Comparison of ENCODE assay signal across 8 cellular contexts in genomic region chrX:149540621-149541520, GRCh38. TPM values are rescaled to one million over a fixed set of nuclear protein-coding genes. Genes with fewer than 3 reads are reported as not detected.
DNase-seq lines count a peak whose midpoint lies in the region; ATAC-seq and TF ChIP-seq lines count a peak whose summit lies in the region.

Gene EOLA1 (plus strand): TSS chrX:149541012. CDS start chrX:149545631, 4,619 bp downstream.

- H3K4me3 Mint-ChIP-seq in activated T-helper 2 cell treated with anti-CD3 and anti-CD28 coated beads, Interferon-gamma antibody, Interleukin-2, Interleukin-4, amounts not matched to agents 10 μg/mL and 5 μg/mL and 100 μg/mL, durations not matched to agents 14 hours and 24 hours and 36 hours (ENCODE audit: low read depth): peak within 1 kb of the TSS; percentile 99
- peak within 1 kb of the TSS; percentile 89 for H3K4me3 Mint-ChIP-seq in nephron progenitor cell
- H3K4me3 Mint-ChIP-seq in stimulated activated naive CD8-positive, alpha-beta T cell treated with anti-CD3 and anti-CD28 coated beads, Interleukin-15, Interleukin-2, amounts not matched to agents 100 ng/mL and 50 ng/mL, for 24 hours: peak within 1 kb of the TSS; percentile 83

- no peaks in the 10 kb centered on the region for H3K4me1 ChIP-seq in RWPE2 (ENCODE audit: insufficient read depth, poor library complexity, severe bottlenecking)

- H3K27ac ChIP-seq in RWPE2 (ENCODE audit: poor library complexity, severe bottlenecking): peak within 1 kb of the TSS; percentile 62

- peak within 1 kb of the TSS; percentile 100 for H3K27ac Mint-ChIP-seq in activated T-helper 2 cell treated with anti-CD3 and anti-CD28 coated beads, Interferon-gamma antibody, Interleukin-2, Interleukin-4, amounts not matched to agents 10 μg/mL and 5 μg/mL and 100 μg/mL, durations not matched to agents 14 hours and 24 hours and 36 hours
- peak within 1 kb of the TSS; percentile 100 for H3K27ac Mint-ChIP-seq in nephron progenitor cell
- peak within 1 kb of the TSS; percentile 98 for H3K27ac Mint-ChIP-seq in stimulated activated naive CD8-positive, alpha-beta T cell treated with anti-CD3 and anti-CD28 coated beads, Interleukin-15, Interleukin-2, amounts not matched to agents 100 ng/mL and 50 ng/mL, for 24 hours

- TF ChIP-seq CTCF in LNCaP clone FGC (IDR thresholded peaks at IDR 0.05; ENCODE audit: control insufficient read depth, extremely low read depth, insufficient read depth): no peak
- no peak for TF ChIP-seq CTCF in RWPE2 (IDR thresholded peaks at IDR 0.05; ENCODE audit: poor library complexity, severe bottlenecking)
- TF ChIP-seq CTCF in fibroblast of pulmonary artery (IDR thresholded peaks at IDR 0.05; ENCODE audit: low read length, missing control alignments): no peak
- no peak for TF ChIP-seq CTCF in nephron progenitor cell (IDR thresholded peaks at IDR 0.05)

- peaks cover 4% of the 10 kb centered on the region for H3K4me1 Mint-ChIP-seq in activated T-helper 2 cell treated with anti-CD3 and anti-CD28 coated beads, Interferon-gamma antibody, Interleukin-2, Interleukin-4, amounts not matched to agents 10 μg/mL and 5 μg/mL and 100 μg/mL, durations not matched to agents 14 hours and 24 hours and 36 hours (ENCODE audit: low read depth)
- peaks cover 15% of the 10 kb centered on the region for H3K4me1 Mint-ChIP-seq in nephron progenitor cell
- H3K4me1 Mint-ChIP-seq in stimulated activated naive CD8-positive, alpha-beta T cell treated with anti-CD3 and anti-CD28 coated beads, Interleukin-15, Interleukin-2, amounts not matched to agents 100 ng/mL and 50 ng/mL, for 24 hours (ENCODE audit: low read depth): peaks cover 3% of the 10 kb centered on the region

- intact Hi-C loops in activated T-helper 2 cell treated with anti-CD3 and anti-CD28 coated beads, Interferon-gamma antibody, Interleukin-2, Interleukin-4, amounts not matched to agents 10 μg/mL and 5 μg/mL and 100 μg/mL, durations not matched to agents 14 hours and 24 hours and 36 hours (cut with micrococcal nuclease): loop anchor here (10.0 kb wide), 2 partner anchors 74 to 1154 kb away; partner anchors contain the start of gene MTMR1

- ATAC-seq in RWPE2 (ENCODE audit: low read depth): peak; percentile 71

- no peaks in the 10 kb centered on the region for H3K9me3 Mint-ChIP-seq in activated T-helper 2 cell treated with anti-CD3 and anti-CD28 coated beads, Interferon-gamma antibody, Interleukin-2, Interleukin-4, amounts not matched to agents 10 μg/mL and 5 μg/mL and 100 μg/mL, durations not matched to agents 14 hours and 24 hours and 36 hours
- H3K9me3 Mint-ChIP-seq in nephron progenitor cell: peaks cover 31% of the 10 kb centered on the region
- H3K9me3 Mint-ChIP-seq in stimulated activated naive CD8-positive, alpha-beta T cell treated with anti-CD3 and anti-CD28 coated beads, Interleukin-15, Interleukin-2, amounts not matched to agents 100 ng/mL and 50 ng/mL, for 24 hours: no peaks in the 10 kb centered on the region

- peak within 1 kb of the TSS; percentile 81 for H3K4me3 ChIP-seq in LNCaP clone FGC (ENCODE audit: low read depth, low read length)
- H3K4me3 ChIP-seq in RWPE2 (ENCODE audit: severe bottlenecking): peak within 1 kb of the TSS; percentile 54
- peak within 1 kb of the TSS; percentile 79 for H3K4me3 ChIP-seq in fibroblast of pulmonary artery (replicated peaks; ENCODE audit: low read depth, low read length)

- H3K27me3 Mint-ChIP-seq in activated T-helper 2 cell treated with anti-CD3 and anti-CD28 coated beads, Interferon-gamma antibody, Interleukin-2, Interleukin-4, amounts not matched to agents 10 μg/mL and 5 μg/mL and 100 μg/mL, durations not matched to agents 14 hours and 24 hours and 36 hours (ENCODE audit: low read depth): no peaks in the 10 kb centered on the region
- peaks cover 3% of the 10 kb centered on the region for H3K27me3 Mint-ChIP-seq in nephron progenitor cell (ENCODE audit: low read depth, poor library complexity)
- H3K27me3 Mint-ChIP-seq in stimulated activated naive CD8-positive, alpha-beta T cell treated with anti-CD3 and anti-CD28 coated beads, Interleukin-15, Interleukin-2, amounts not matched to agents 100 ng/mL and 50 ng/mL, for 24 hours: no peaks in the 10 kb centered on the region

- DNase-seq in EH (ENCODE audit: low read depth) (peak; percentile 96), H4 (ENCODE audit: low spot score) (peak; percentile 96), LNCaP clone FGC (ENCODE audit: low read depth) (peak; percentile 97), RWPE2 (ENCODE audit: low spot score) (peak; percentile 88), fibroblast of pulmonary artery (ENCODE audit: low read depth) (peak; percentile 98), nephron progenitor cell (peak; percentile 26)
- DNase-seq in activated T-helper 2 cell treated with anti-CD3 and anti-CD28 coated beads, Interferon-gamma antibody, Interleukin-2, Interleukin-4, amounts not matched to agents 10 μg/mL and 5 μg/mL and 100 μg/mL, durations not matched to agents 14 hours and 24 hours and 36 hours (ENCODE audit: low spot score): peak; percentile 74

- H3K36me3 Mint-ChIP-seq in activated T-helper 2 cell treated with anti-CD3 and anti-CD28 coated beads, Interferon-gamma antibody, Interleukin-2, Interleukin-4, amounts not matched to agents 10 μg/mL and 5 μg/mL and 100 μg/mL, durations not matched to agents 14 hours and 24 hours and 36 hours (ENCODE audit: low read depth): peaks cover 7% of the 10 kb centered on the region
- H3K36me3 Mint-ChIP-seq in nephron progenitor cell (ENCODE audit: low read depth): no peaks in the 10 kb centered on the region
- H3K36me3 Mint-ChIP-seq in stimulated activated naive CD8-positive, alpha-beta T cell treated with anti-CD3 and anti-CD28 coated beads, Interleukin-15, Interleukin-2, amounts not matched to agents 100 ng/mL and 50 ng/mL, for 24 hours (ENCODE audit: low read depth): no peaks in the 10 kb centered on the region

- H3K9me3 ChIP-seq in RWPE2 (ENCODE audit: severe bottlenecking): no peaks in the 10 kb centered on the region

- H3K27me3 ChIP-seq in RWPE2 (ENCODE audit: insufficient read depth, poor library complexity, severe bottlenecking): no peaks in the 10 kb centered on the region

- no peaks in the 10 kb centered on the region for H3K36me3 ChIP-seq in RWPE2 (ENCODE audit: low read depth)

RNA-seq across cellular contexts. Expression of gene EOLA1, which starts in this region (rescaled TPM):
- total RNA-seq in H4 (2014; rRNA removed; shearing (Covaris generic)): 15.7 and 22.0 TPM in 2 replicates
- 25.2 and 28.9 TPM in 2 replicates for total RNA-seq in activated T-helper 2 cell treated with anti-CD3 and anti-CD28 coated beads, Interferon-gamma antibody, Interleukin-2, Interleukin-4, amounts not matched to agents 10 μg/mL and 5 μg/mL and 100 μg/mL, durations not matched to agents 14 hours and 24 hours and 36 hours

Comparison
In these comparisons a context has a peak if more than half of its experiments do, and no peak if none do; other contexts are left out.
1. Peak in every context shown above with its lines: DNase-seq, ATAC-seq, H3K4me3 ChIP-seq and H3K27ac ChIP-seq.
2. DNase-seq: peak in every context shown above with its lines; median percentile 98 in fibroblast of pulmonary artery; 97 in LNCaP clone FGC; 96 in EH; 96 in H4; 88 in RWPE2; 74 in activated T-helper 2 cell treated with anti-CD3 and anti-CD28 coated beads, Interferon-gamma antibody, Interleukin-2, Interleukin-4, amounts not matched to agents 10 μg/mL and 5 μg/mL and 100 μg/mL, durations not matched to agents 14 hours and 24 hours and 36 hours; 26 in nephron progenitor cell.